In genomic region chr6:34447381-34447780, GRCh38 we compare ENCODE assay signal across 21 cellular contexts. TPM values are rescaled to one million over a fixed set of nuclear protein-coding genes. Genes with fewer than 3 reads are reported as not detected.
"Had no signal": no experiment of that assay in that cellular context is flagged by ENCODE, and none has a peak within 500 bp of the region (broad histone marks: within the 10 kb centered on the region; RNA-seq: fewer than 3 reads in every experiment).

No MANE protein-coding gene starts in this region.

- H3K4me3 ChIP-seq: ascending aorta, breast epithelium, psoas muscle, suprapubic skin, upper lobe of left lung had no signal

- H3K36me3 ChIP-seq: ascending aorta, breast epithelium, suprapubic skin, upper lobe of left lung, WERI-Rb-1 had no signal

- ATAC-seq: natural killer cell treated with Interleukin-12 subunit alpha and Interleukin-12 subunit beta and Interleukin-15 and Interleukin-18, amount 100 ng/mL, for 72 hours; psoas muscle; sciatic nerve had no signal

- H3K9me3 ChIP-seq: ascending aorta, psoas muscle, suprapubic skin had no signal

- H3K27me3 Mint-ChIP-seq: activated T-cell treated with anti-CD3 and anti-CD28 coated beads, Interleukin-2, amount 50 U/mL, for 24 hours; stimulated activated naive CD8-positive, alpha-beta T cell treated with anti-CD3 and anti-CD28 coated beads, Interleukin-15, Interleukin-2, amounts not matched to agents 100 ng/mL and 50 ng/mL, for 24 hours had no signal

- H3K36me3 Mint-ChIP-seq: activated naive CD4-positive, alpha-beta T cell treated with anti-CD3 and anti-CD28 coated beads, Interleukin-2, amount 10 ng/mL, durations not matched to agents 7 days and 5 days; natural killer cell treated with Interleukin-12 subunit alpha and Interleukin-12 subunit beta and Interleukin-15 and Interleukin-18, amount 100 ng/mL, for 72 hours had no signal

- H3K4me3 Mint-ChIP-seq: activated CD4-positive, alpha-beta memory T cell treated with anti-CD3 and anti-CD28 coated beads, Interleukin-2, amount 10 ng/mL, durations not matched to agents 7 days and 5 days; activated naive CD4-positive, alpha-beta T cell treated with anti-CD3 and anti-CD28 coated beads, Interleukin-2, amount 10 ng/mL, durations not matched to agents 7 days and 5 days; activated T-cell treated with anti-CD3 and anti-CD28 coated beads, Interleukin-2, amount 50 U/mL, for 24 hours; natural killer cell treated with Interleukin-12 subunit alpha and Interleukin-12 subunit beta and Interleukin-15 and Interleukin-18, amount 100 ng/mL, for 72 hours; stimulated activated naive CD8-positive, alpha-beta T cell treated with anti-CD3 and anti-CD28 coated beads, Interleukin-15, Interleukin-2, amounts not matched to agents 100 ng/mL and 50 ng/mL, for 24 hours had no signal

- H3K4me1 Mint-ChIP-seq: activated CD4-positive, alpha-beta memory T cell treated with anti-CD3 and anti-CD28 coated beads, Interleukin-2, amount 10 ng/mL, durations not matched to agents 7 days and 5 days; activated naive CD4-positive, alpha-beta T cell treated with anti-CD3 and anti-CD28 coated beads, Interleukin-2, amount 10 ng/mL, durations not matched to agents 7 days and 5 days had no signal

- H3K27ac ChIP-seq: ascending aorta, breast epithelium, epithelial cell of prostate, psoas muscle, suprapubic skin, upper lobe of left lung, WERI-Rb-1 had no signal

- H3K9me3 Mint-ChIP-seq: activated CD4-positive, alpha-beta memory T cell treated with anti-CD3 and anti-CD28 coated beads, Interleukin-2, amount 10 ng/mL, durations not matched to agents 7 days and 5 days; activated naive CD4-positive, alpha-beta T cell treated with anti-CD3 and anti-CD28 coated beads, Interleukin-2, amount 10 ng/mL, durations not matched to agents 7 days and 5 days; activated T-cell treated with anti-CD3 and anti-CD28 coated beads, Interleukin-2, amount 50 U/mL, for 24 hours; stimulated activated naive CD8-positive, alpha-beta T cell treated with anti-CD3 and anti-CD28 coated beads, Interleukin-15, Interleukin-2, amounts not matched to agents 100 ng/mL and 50 ng/mL, for 24 hours had no signal

- H3K27ac Mint-ChIP-seq: activated CD4-positive, alpha-beta memory T cell treated with anti-CD3 and anti-CD28 coated beads, Interleukin-2, amount 10 ng/mL, durations not matched to agents 7 days and 5 days; activated naive CD4-positive, alpha-beta T cell treated with anti-CD3 and anti-CD28 coated beads, Interleukin-2, amount 10 ng/mL, durations not matched to agents 7 days and 5 days; activated T-cell treated with anti-CD3 and anti-CD28 coated beads, Interleukin-2, amount 50 U/mL, for 24 hours; natural killer cell treated with Interleukin-12 subunit alpha and Interleukin-12 subunit beta and Interleukin-15 and Interleukin-18, amount 100 ng/mL, for 72 hours; stimulated activated naive CD8-positive, alpha-beta T cell treated with anti-CD3 and anti-CD28 coated beads, Interleukin-15, Interleukin-2, amounts not matched to agents 100 ng/mL and 50 ng/mL, for 24 hours had no signal

- H3K4me1 ChIP-seq: ascending aorta, breast epithelium, psoas muscle, suprapubic skin, upper lobe of left lung had no signal

- DNase-seq: activated CD4-positive, alpha-beta memory T cell treated with anti-CD3 and anti-CD28 coated beads, Interleukin-2, amount 10 ng/mL, durations not matched to agents 7 days and 5 days; activated CD4-positive, alpha-beta T cell treated with anti-CD3 and anti-CD28 coated beads for 4 hours; activated naive CD4-positive, alpha-beta T cell treated with anti-CD3 and anti-CD28 coated beads, Interleukin-2, amount 10 ng/mL, durations not matched to agents 7 days and 5 days; activated T-cell treated with anti-CD3 and anti-CD28 coated beads, Interleukin-2, amount 50 U/mL, for 24 hours; dermis blood vessel endothelial cell; foreskin melanocyte; head of caudate nucleus; kidney glomerular epithelial cell; mesendoderm; occipital lobe; psoas muscle; WERI-Rb-1 had no signal

- H3K27me3 ChIP-seq: ascending aorta, breast epithelium, suprapubic skin, upper lobe of left lung had no signal

RNA-seq across cellular contexts. Expression of gene PACSIN1, which starts 18.5 kb away (rescaled TPM):
- total RNA-seq: ascending aorta, dermis blood vessel endothelial cell had no signal
- polyA plus RNA-seq: fibroblast of lung had no signal
